In the genomic region with DNA sequence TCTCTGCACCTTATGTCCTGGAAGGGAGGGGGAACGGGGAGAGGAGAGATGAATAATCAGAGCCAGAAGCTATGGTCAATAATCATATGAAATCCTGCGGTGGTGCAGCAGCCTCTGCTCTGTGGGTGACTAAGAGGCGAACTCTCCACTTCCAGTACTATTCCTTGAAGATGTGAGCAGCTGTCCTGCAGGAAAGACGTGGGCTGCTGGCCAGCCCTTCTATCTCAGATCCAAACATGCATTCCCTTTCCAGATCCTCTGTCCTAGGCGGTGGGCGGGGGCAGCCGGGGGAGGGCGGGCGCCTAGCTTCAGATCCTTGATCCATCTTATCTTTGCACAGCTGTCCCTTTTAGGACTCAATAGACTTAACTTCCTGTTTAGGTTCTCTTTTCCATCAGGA, we compare ENCODE assay signal across 8 cellular contexts. TPM values are rescaled to one million over a fixed set of nuclear protein-coding genes. Genes with fewer than 3 reads are reported as not detected.
A peak's percentile ranks its signal among the peaks of the same experiment; 100 is the strongest.
DNase-seq lines count a peak whose midpoint lies in the region; ATAC-seq, FAIRE-seq and TF ChIP-seq lines count a peak whose summit lies in the region.
"Had no signal": no experiment of that assay in that cellular context is flagged by ENCODE, and none has a peak within 500 bp of the region (broad histone marks: within the 10 kb centered on the region; RNA-seq: fewer than 3 reads in every experiment).

No MANE protein-coding gene starts in this region.

- H3K27ac ChIP-seq in HUES6 (ENCODE audit: low read depth, low read length) (no peak overlapping the region), astrocyte (ENCODE audit: low read depth, low read length) (no peak overlapping the region)

- H3K4me1 ChIP-seq in HUES6 (ENCODE audit: control insufficient read depth, insufficient read depth, low read length), result peaks cover 19% of the 10 kb centered on the region
- H3K4me1 ChIP-seq in astrocyte (ENCODE audit: insufficient read depth, low read length), result peaks cover 10% of the 10 kb centered on the region

- peak; percentile 91 for DNase-seq in astrocyte (ENCODE audit: low read depth)
- DNase-seq in islet precursor cell, result peak; percentile 84
- peak; percentile 34 for DNase-seq in superior temporal gyrus (ENCODE audit: extremely low spot score)
- DNase-seq in sciatic nerve (ENCODE audit: low spot score), result no peak
- DNase-seq in stimulated activated naive CD4-positive, alpha-beta T cell treated with Interleukin-2 at 50 U/mL for 16 hours (lab: John Stamatoyannopoulos, UW), result no peak
- DNase-seq: glutamatergic neuron had no signal

- peaks cover 13% of the 10 kb centered on the region for H3K4me1 Mint-ChIP-seq in astrocyte (ENCODE audit: low read depth, unreplicated experiment)

- intact Hi-C loops in sciatic nerve (cut with DNase I), result no loop called here

- no peaks in the 10 kb centered on the region for H3K27me3 Mint-ChIP-seq in astrocyte (ENCODE audit: low read depth, unreplicated experiment)

- peak; percentile 26 for FAIRE-seq in astrocyte (lab: Jason Lieb, UNC)

- H3K9me3 ChIP-seq in HUES6 (ENCODE audit: control insufficient read depth, insufficient read depth, low read depth, low read length), result no peaks in the 10 kb centered on the region
- no peaks in the 10 kb centered on the region for H3K9me3 ChIP-seq in astrocyte (ENCODE audit: insufficient read depth, low read depth, low read length)

- H3K4me3 Mint-ChIP-seq in astrocyte (ENCODE audit: unreplicated experiment), result no peak overlapping the region

- no peak for ATAC-seq in sciatic nerve
- no peak for ATAC-seq in HG02623 (IDR thresholded peaks at IDR 0.05; ENCODE audit: unreplicated experiment)

- no peaks in the 10 kb centered on the region for H3K9me3 Mint-ChIP-seq in astrocyte (ENCODE audit: unreplicated experiment)

- H3K9ac ChIP-seq in HUES6 (ENCODE audit: low read length) (peak overlapping the region; percentile 27), astrocyte (ENCODE audit: low read length) (no peak overlapping the region)

- no peaks in the 10 kb centered on the region for H3K27me3 ChIP-seq in HUES6 (ENCODE audit: control insufficient read depth, insufficient read depth, low read length)
- H3K27me3 ChIP-seq in astrocyte (ENCODE audit: insufficient read depth, low read length), result no peaks in the 10 kb centered on the region

- H3K27ac Mint-ChIP-seq in astrocyte (ENCODE audit: unreplicated experiment), result no peak overlapping the region

- peak overlapping the region; percentile 36 for H3K4me2 ChIP-seq in astrocyte (ENCODE audit: low read length)

- H3K4me3 ChIP-seq in HUES6 (ENCODE audit: low read depth, low read length) (no peak overlapping the region), astrocyte (ENCODE audit: insufficient read depth, low read depth, low read length) (no peak overlapping the region)

- no peaks in the 10 kb centered on the region for H3K79me2 ChIP-seq in astrocyte (ENCODE audit: insufficient read depth, low read length)

- no peak for TF ChIP-seq CTCF in astrocyte (IDR thresholded peaks at IDR 0.05; ENCODE audit: insufficient read depth, low read depth, low read length)

- H4K20me1 ChIP-seq in astrocyte (ENCODE audit: insufficient read depth, low read length), result no peaks in the 10 kb centered on the region

- H3K36me3 ChIP-seq in HUES6 (ENCODE audit: control insufficient read depth, insufficient read depth, low read length) (no peaks in the 10 kb centered on the region), astrocyte (ENCODE audit: insufficient read depth, low read length) (no peaks in the 10 kb centered on the region)

- no peak overlapping the region for H2AFZ ChIP-seq in astrocyte (ENCODE audit: low read depth, low read length)

- H3K36me3 Mint-ChIP-seq in astrocyte (ENCODE audit: low read depth, unreplicated experiment), result no peaks in the 10 kb centered on the region

RNA-seq across cellular contexts. Expression of gene SPINK2, which starts 34.5 kb away (rescaled TPM):
- total RNA-seq in astrocyte (not detected in 2 replicates), sciatic nerve (not detected)

Comparison
In these comparisons a context has a peak if more than half of its experiments do, and no peak if none do; other contexts are left out.
1. DNase-seq: peak in astrocyte (single experiment), islet precursor cell (single experiment) and superior temporal gyrus (single experiment); none in sciatic nerve (single experiment) and stimulated activated naive CD4-positive, alpha-beta T cell treated with Interleukin-2 at 50 U/mL for 16 hours (single experiment).